In genomic region chr18:6729247-6730091, GRCh38 we compare ENCODE assay signal across 9 cellular contexts. TPM values are rescaled to one million over a fixed set of nuclear protein-coding genes. Genes with fewer than 3 reads are reported as not detected.
DNase-seq lines count a peak whose midpoint lies in the region; ATAC-seq, FAIRE-seq and TF ChIP-seq lines count a peak whose summit lies in the region.
"Had no signal": no experiment of that assay in that cellular context is flagged by ENCODE, and none has a peak within 500 bp of the region (broad histone marks: within the 10 kb centered on the region; RNA-seq: fewer than 3 reads in every experiment).

Gene ARHGAP28, plus strand, starts transcription at chr18:6729716. Its CDS starts 106 bp downstream, at chr18:6729822.

- DNase-seq in GM12891 (ENCODE audit: insufficient read length, low spot score) (peak; percentile 25), NOMO-1 treated with DMSO at 0.1 percent for 48 hours (lab: John Stamatoyannopoulos, UW; ENCODE audit: unreplicated experiment) (peak; percentile 4), caudate nucleus (lab: John Stamatoyannopoulos, UW) (peak in 57 of 61 donors; percentile 10 to 84 (median 58)), iPS-NIHi7 (ENCODE audit: extremely low spot score) (peak; percentile 85), sigmoid colon (peak; percentile 89)
- no peak for DNase-seq in activated effector memory CD4-positive, alpha-beta T cell treated with Interleukin-2 at 50 U/mL for 16 hours

- no peak for TF ChIP-seq EP300 in sigmoid colon (IDR thresholded peaks at IDR 0.05)

- ATAC-seq in HG03521 (IDR thresholded peaks at IDR 0.05; ENCODE audit: unreplicated experiment) = peak; percentile 85
- ATAC-seq: HCT116 had no signal

- H3K27me3 ChIP-seq in ACC112 (ENCODE audit: insufficient read depth, low read length) (no peaks in the 10 kb centered on the region), sigmoid colon (no peaks in the 10 kb centered on the region)

- H3K4me3 ChIP-seq in ACC112 (ENCODE audit: low read depth, low read length) (peak within 1 kb of the TSS; percentile 92), sigmoid colon (peak within 1 kb of the TSS; percentile 47 to 78 (median 60))

- TF ChIP-seq CTCF in sigmoid colon (IDR thresholded peaks at IDR 0.05) = no peak

- WGBS in sigmoid colon, 2 donors = 1% methylated on average over 96 of the region's 96 CpGs

- TF ChIP-seq POLR2A in GM12891 (IDR thresholded peaks at IDR 0.05; ENCODE audit: low read depth, low read length) (no peak), sigmoid colon (IDR thresholded peaks at IDR 0.05) (no peak)

- H3K27ac ChIP-seq in ACC112 (ENCODE audit: low read depth, low read length) (no peak within 1 kb of the TSS), caudate nucleus (ENCODE audit: low read depth, low read length) (peak within 1 kb of the TSS; percentile 74), sigmoid colon (peak within 1 kb of the TSS; percentile 77 to 88 (median 82))

- H2AFZ ChIP-seq in ACC112 (ENCODE audit: low read length, unreplicated experiment) = peak within 1 kb of the TSS; percentile 87

- H3K79me2 ChIP-seq in ACC112 (ENCODE audit: control insufficient read depth, insufficient read depth, low read length, unreplicated experiment) = no peaks in the 10 kb centered on the region

- no peaks in the 10 kb centered on the region for H3K36me3 ChIP-seq in ACC112 (ENCODE audit: insufficient read depth, low read length)
- no peaks in the 10 kb centered on the region for H3K36me3 ChIP-seq in sigmoid colon

- H3K4me1 ChIP-seq in ACC112 (ENCODE audit: control insufficient read depth, insufficient read depth, low read length, unreplicated experiment) (peaks cover 16% of the 10 kb centered on the region), sigmoid colon (peaks cover 0 to 9% (median 4%) of the 10 kb centered on the region in 4 donors)

- no peaks in the 10 kb centered on the region for H3K9me3 ChIP-seq in sigmoid colon

- FAIRE-seq in GM12891 (lab: Jason Lieb, UNC) = no peak

- intact Hi-C loops in sigmoid colon (cut with DNase I) = loop anchor here (5.0 kb wide), 2 partner anchors 158 to 187 kb away; no protein-coding TSS in a partner anchor

TF ChIP-seq in GM12891, 5 proteins besides CTCF, POLR2A, EP300 and RAD21:
- TF ChIP-seq TAF1 (IDR thresholded peaks at IDR 0.05; ENCODE audit: low read depth, low read length) = no peak
- no peak for TF ChIP-seq PAX5 (IDR thresholded peaks at IDR 0.05; ENCODE audit: insufficient read depth, low read length, severe bottlenecking)
- no peak for TF ChIP-seq POU2F2 (IDR thresholded peaks at IDR 0.05; ENCODE audit: low read depth, low read length)
- TF ChIP-seq POLR2AphosphoS5 (IDR thresholded peaks at IDR 0.05; ENCODE audit: low read depth, low read length) = no peak
- TF ChIP-seq SPI1 (IDR thresholded peaks at IDR 0.05; ENCODE audit: low read depth, low read length) = no peak

RNA-seq across cellular contexts. Expression of gene ARHGAP28, which starts in this region (rescaled TPM):
- not detected for polyA plus RNA-seq in GM12891 (2012; ENCODE audit: low read depth, missing spikeins)
- total RNA-seq in sigmoid colon = 10 to 100 TPM in 1 of 4 donors, 1 to 10 TPM in 3; 4.3 to 13.2 (median 9.0) TPM
- polyA plus RNA-seq in sigmoid colon = 1 to 10 TPM in 2 of 3 donors, under 1 TPM in 1; 0.23 to 2.4 (median 1.0) TPM
